In the genomic region with DNA sequence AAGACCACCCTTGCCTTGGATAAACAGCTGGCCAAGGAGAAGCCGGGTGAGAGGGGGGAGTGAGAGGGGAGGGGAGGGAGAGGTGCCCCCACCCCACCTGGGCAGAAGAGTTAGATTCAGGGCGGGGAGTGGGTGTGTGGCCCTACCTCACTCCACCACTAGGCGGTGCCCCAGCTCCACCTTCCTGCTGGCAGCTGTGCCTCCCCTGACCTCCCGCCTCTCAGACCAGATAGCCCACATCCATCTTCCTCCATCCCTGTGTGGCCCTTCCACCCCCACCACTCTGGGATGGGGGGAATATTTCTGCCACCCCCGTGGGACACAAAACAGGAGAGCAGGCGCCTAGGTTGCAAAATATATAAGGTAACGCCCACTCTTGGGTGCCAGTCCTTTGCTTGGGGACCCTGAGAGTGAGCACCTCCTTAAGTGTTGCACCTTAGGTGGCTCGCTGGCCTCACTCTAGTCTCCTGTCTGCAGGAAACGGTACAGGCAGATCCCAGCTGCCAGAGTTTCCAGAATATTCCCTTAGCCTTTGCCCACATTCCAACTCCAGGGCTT, we compare ENCODE assay signal across 8 cellular contexts. TPM values are rescaled to one million over a fixed set of nuclear protein-coding genes. Genes with fewer than 3 reads are reported as not detected.
A peak's percentile ranks its signal among the peaks of the same experiment; 100 is the strongest.
DNase-seq lines count a peak whose midpoint lies in the region; ATAC-seq and TF ChIP-seq lines count a peak whose summit lies in the region.

No MANE protein-coding gene starts in this region.

- H3K27me3 ChIP-seq in GM23248 (replicated peaks; ENCODE audit: insufficient read depth) = no peaks in the 10 kb centered on the region
- no peaks in the 10 kb centered on the region for H3K27me3 ChIP-seq in heart right ventricle

- H3K79me2 ChIP-seq in GM23248 (ENCODE audit: insufficient read depth) = no peaks in the 10 kb centered on the region

- DNase-seq in AG20443 (ENCODE audit: low spot score) = peak; percentile 76
- peak; percentile 61 for DNase-seq in GM23248
- DNase-seq in RPMI7951 (ENCODE audit: low read depth) = peak; percentile 27
- peak; percentile 66 for DNase-seq in activated naive CD4-positive, alpha-beta T cell treated with anti-CD3 and anti-CD28 coated beads for 36 hours
- DNase-seq in heart right ventricle = no peak
- DNase-seq in stimulated activated CD4-positive, alpha-beta T cell treated with anti-CD3 and anti-CD28 coated beads, Interleukin-1b, Interleukin-23, amount 100 ng/mL, for 24 hours (ENCODE audit: low read depth in 4 of 4, low spot score in 1 of 4) = peak in 3 of 4 experiments; percentile 14 to 41 (median 40)

- H2AFZ ChIP-seq in GM23248 = no peak overlapping the region

- no peak overlapping the region for H3K4me3 Mint-ChIP-seq in activated naive CD4-positive, alpha-beta T cell treated with anti-CD3 and anti-CD28 coated beads for 36 hours

- no peak overlapping the region for H3K9ac ChIP-seq in GM23248

- H3K9me2 ChIP-seq in GM23248 (ENCODE audit: insufficient read depth) = no peaks in the 10 kb centered on the region

- no peaks in the 10 kb centered on the region for H3K9me3 Mint-ChIP-seq in activated naive CD4-positive, alpha-beta T cell treated with anti-CD3 and anti-CD28 coated beads for 36 hours

- in situ Hi-C loops in GM23248 (cut with MboI) = no loop called here

- peaks cover 2% of the 10 kb centered on the region for H3K4me1 Mint-ChIP-seq in activated naive CD4-positive, alpha-beta T cell treated with anti-CD3 and anti-CD28 coated beads for 36 hours (ENCODE audit: low read depth)

- peak; percentile 37 to 74 (median 67) for TF ChIP-seq CTCF in heart right ventricle (IDR thresholded peaks at IDR 0.05)

- H3K36me3 ChIP-seq in GM23248 (ENCODE audit: low read depth) (peaks cover 16% of the 10 kb centered on the region; the same call in 1 of the 2 replicates), heart right ventricle (peaks cover 3 to 86% (median 37%) of the 10 kb centered on the region in 9 donors)

- WGBS in GM23248 (ENCODE audit: low coverage in 1 of 2, low lambda C conversion rate in 2 of 2, missing lambda C conversion rate in 2 of 2), 2 experiments = 54 to 63% methylated on average over 7 to 9 of the region's 9 CpGs
- 69% methylated on average over 9 of the region's 9 CpGs for WGBS in heart right ventricle, 2 donors

- no peak overlapping the region for H3K4me2 ChIP-seq in GM23248 (ENCODE audit: unreplicated experiment)

- H3K27ac ChIP-seq in GM23248 (no peak overlapping the region), heart right ventricle (no peak overlapping the region)

- H3K9me3 ChIP-seq in GM23248 (ENCODE audit: low read depth) (no peaks in the 10 kb centered on the region), heart right ventricle (no peaks in the 10 kb centered on the region)

- peak in 7 of 8 donors; percentile 28 to 55 (median 40) for ATAC-seq in heart right ventricle
- ATAC-seq in GM18520 (IDR thresholded peaks at IDR 0.05; ENCODE audit: unreplicated experiment) = no peak
- no peak for ATAC-seq in HG02885 (IDR thresholded peaks at IDR 0.05; ENCODE audit: poor library complexity, unreplicated experiment)

- CTCF ChIA-PET in activated naive CD4-positive, alpha-beta T cell treated with anti-CD3 and anti-CD28 coated beads for 36 hours (lab: Charles Lee) = interaction anchor here (0.6 to 2.6 kb wide), 15 partner anchors 8 to 271 kb away, joined by 3 to 13 read pairs (median 4); a partner anchor contains a TSS

- 0 out of 2 replicates have a peak, but pooled peaks cover 11% of the 10 kb centered on the region for H3F3A ChIP-seq in GM23248 (ENCODE audit: insufficient read depth)

- no peak overlapping the region for H3K27ac Mint-ChIP-seq in activated naive CD4-positive, alpha-beta T cell treated with anti-CD3 and anti-CD28 coated beads for 36 hours

- no peaks in the 10 kb centered on the region for H3K27me3 Mint-ChIP-seq in activated naive CD4-positive, alpha-beta T cell treated with anti-CD3 and anti-CD28 coated beads for 36 hours (ENCODE audit: low read depth)

- no peaks in the 10 kb centered on the region for H4K20me1 ChIP-seq in GM23248 (ENCODE audit: insufficient read depth)

- H3K36me3 Mint-ChIP-seq in activated naive CD4-positive, alpha-beta T cell treated with anti-CD3 and anti-CD28 coated beads for 36 hours (ENCODE audit: low read depth) = peaks cover 2% of the 10 kb centered on the region

- H3K4me1 ChIP-seq in GM23248 (ENCODE audit: insufficient read depth) (no peaks in the 10 kb centered on the region), heart right ventricle (peaks cover 0 to 10% (median 6%) of the 10 kb centered on the region in 9 donors)

- H3K4me3 ChIP-seq in GM23248 = no peak overlapping the region
- H3K4me3 ChIP-seq in heart right ventricle = no peak overlapping the region

- intact Hi-C loops in activated naive CD4-positive, alpha-beta T cell treated with anti-CD3 and anti-CD28 coated beads for 36 hours (cut with micrococcal nuclease) = loop anchor here (2.0 to 5.0 kb wide), 5 partner anchors 87 to 417 kb away; a partner anchor contains a TSS
- intact Hi-C loops in heart right ventricle (cut with DNase I) = loop anchor here (2.0 to 10.0 kb wide), 11 partner anchors 85 to 402 kb away; a partner anchor contains a TSS

RNA-seq across cellular contexts. Expression of a gene that starts 13.8 kb away (rescaled TPM):
- 163 and 169 TPM in 2 replicates for total RNA-seq in GM23248 (2014; rRNA removed; shearing (Covaris generic))
- polyA plus RNA-seq in GM23248 (2016; fragmentation: Nextera tagmentation; extraction: Ambion mirVana) (498 and 517 TPM in 2 replicates), heart right ventricle (10 to 100 TPM; 51.1 to 61.0 TPM)
- total RNA-seq in RPMI7951 (2014; rRNA removed; shearing (Covaris generic)) = 65.1 and 67.4 TPM in 2 replicates
- under 1 TPM; 0.27 to 0.41 TPM for total RNA-seq in activated naive CD4-positive, alpha-beta T cell treated with anti-CD3 and anti-CD28 coated beads for 36 hours
- total RNA-seq in heart right ventricle = 10 to 100 TPM; 27.5 to 78.2 (median 40.5) TPM

RNA-seq across cellular contexts. Expression of a gene that starts 45.9 kb away (rescaled TPM):
- total RNA-seq in GM23248 (2014; rRNA removed; shearing (Covaris generic)) = 58.3 and 62.8 TPM in 2 replicates
- polyA plus RNA-seq in GM23248 (2016; fragmentation: Nextera tagmentation; extraction: Ambion mirVana) (39.8 and 40.7 TPM in 2 replicates), heart right ventricle (100 to 1,000 TPM; 210 to 256 TPM)
- total RNA-seq in RPMI7951 (2014; rRNA removed; shearing (Covaris generic)) = 32.8 and 39.4 TPM in 2 replicates
- 100 to 1,000 TPM; 274 to 300 TPM for total RNA-seq in activated naive CD4-positive, alpha-beta T cell treated with anti-CD3 and anti-CD28 coated beads for 36 hours
- 100 to 1,000 TPM; 131 to 208 (median 177) TPM for total RNA-seq in heart right ventricle

Comparison
In these comparisons a context has a peak if more than half of its experiments do, and no peak if none do; other contexts are left out.
1. DNase-seq: peak in AG20443 (single experiment), GM23248 (single experiment), RPMI7951 (single experiment), activated naive CD4-positive, alpha-beta T cell treated with anti-CD3 and anti-CD28 coated beads for 36 hours (single experiment) and stimulated activated CD4-positive, alpha-beta T cell treated with anti-CD3 and anti-CD28 coated beads, Interleukin-1b, Interleukin-23, amount 100 ng/mL, for 24 hours (3 of 4); none in heart right ventricle (0 of 2).
2. ATAC-seq: peak in heart right ventricle (7 of 8); none in GM18520 (single experiment) and HG02885 (single experiment).
3. RNA of a gene that starts 13.8 kb away (total RNA-seq): 163 to 169 TPM in GM23248, 65.1 to 67.4 TPM in RPMI7951 and 27.5 to 78.2 TPM in heart right ventricle; 0.27 to 0.41 TPM in activated naive CD4-positive, alpha-beta T cell treated with anti-CD3 and anti-CD28 coated beads for 36 hours; every median in the first group is over 10 times any median in the second.